In genomic region chr17:76331083-76331482, GRCh38 we compare ENCODE assay signal across 17 cellular contexts. TPM values are rescaled to one million over a fixed set of nuclear protein-coding genes. Genes with fewer than 3 reads are reported as not detected.
DNase-seq lines count a peak whose midpoint lies in the region; ATAC-seq and TF ChIP-seq lines count a peak whose summit lies in the region.
"Had no signal": no experiment of that assay in that cellular context is flagged by ENCODE, and none has a peak within 500 bp of the region (broad histone marks: within the 10 kb centered on the region; RNA-seq: fewer than 3 reads in every experiment).

No MANE protein-coding gene starts in this region.

- H3K27ac Mint-ChIP-seq in CD14-positive monocyte = no peak overlapping the region
- H3K27ac Mint-ChIP-seq: HFFc6 had no signal

- peaks cover 0 to 4% (median 0%) of the 10 kb centered on the region in 3 donors for H3K27me3 Mint-ChIP-seq in CD14-positive monocyte (ENCODE audit: low read depth in 3 of 3)
- H3K27me3 Mint-ChIP-seq: CD4-positive, alpha-beta memory T cell had no signal

- H3K4me3 Mint-ChIP-seq in CD14-positive monocyte = no peak overlapping the region
- H3K4me3 Mint-ChIP-seq: CD4-positive, alpha-beta memory T cell; HFFc6 had no signal

- H3K36me3 ChIP-seq in PC-9 (ENCODE audit: low read depth) (no peaks in the 10 kb centered on the region), MM.1S (replicated peaks; ENCODE audit: insufficient read depth, low read length) (peaks cover 3% of the 10 kb centered on the region), BE2C (peaks cover 18% of the 10 kb centered on the region)

- H3K27ac ChIP-seq in PC-9 = no peak overlapping the region
- H3K27ac ChIP-seq in MM.1S (ENCODE audit: low read length) = no peak overlapping the region
- H3K27ac ChIP-seq: HL-60 had no signal

- TF ChIP-seq CTCF in PC-9 (conservative IDR thresholded peaks at IDR 0.05) = no peak
- no peak for TF ChIP-seq CTCF in MM.1S (IDR thresholded peaks at IDR 0.05; ENCODE audit: low read length)
- no peak for TF ChIP-seq CTCF in BE2C (IDR thresholded peaks at IDR 0.05; ENCODE audit: low read depth, low read length)
- no peak for TF ChIP-seq CTCF in CD14-positive monocyte (IDR thresholded peaks at IDR 0.05)

- H3K4me1 ChIP-seq in PC-9 (replicated peaks; ENCODE audit: insufficient read depth) = peaks cover 21% of the 10 kb centered on the region
- no peaks in the 10 kb centered on the region for H3K4me1 ChIP-seq in MM.1S (ENCODE audit: low read length)
- peaks cover 6% of the 10 kb centered on the region for H3K4me1 ChIP-seq in BE2C

- H3F3A ChIP-seq in PC-9 (ENCODE audit: insufficient read depth, low read depth) = peaks cover 10% of the 10 kb centered on the region
- no peaks in the 10 kb centered on the region for H3F3A ChIP-seq in MM.1S (ENCODE audit: insufficient read depth, low read length)

- ATAC-seq in left colon (peak; percentile 94), GM21529 (IDR thresholded peaks at IDR 0.05; ENCODE audit: unreplicated experiment) (no peak)
- ATAC-seq: K562 had no signal

- peak; percentile 18 for DNase-seq in SIG-M5 treated with dmso at 0.1 percent for 504 hours (lab: John Stamatoyannopoulos, UW; ENCODE audit: unreplicated experiment)
- DNase-seq in SIG-M5 (lab: John Stamatoyannopoulos, UW) = no peak
- DNase-seq in PC-9 = peak in 1 of 2 experiments; percentile 57
- DNase-seq in left colon = no peak
- DNase-seq in MM.1S = no peak
- DNase-seq in BE2C = no peak
- DNase-seq in CD14-positive monocyte (ENCODE audit: low spot score) = no peak
- DNase-seq: 8988T; C1 segment of cervical spinal cord; CD4-positive, alpha-beta memory T cell; DMS153; GF-D8; HCEC 1CT; HFFc6 had no signal

- BruUV-seq in PC-9 (replicated peaks; lab: Mats Ljungman, UMichigan) = no TSS peak

- intact Hi-C loops in PC-9 (cut with micrococcal nuclease; ENCODE audit: unreplicated experiment) (no loop called here), left colon (cut with DNase I, micrococcal nuclease) (no loop called here), CD14-positive monocyte (cut with micrococcal nuclease) (no loop called here)

- H3K9ac ChIP-seq in MM.1S (ENCODE audit: low read length) = no peak overlapping the region

- POLR2A ChIA-PET in PC-9 (lab: Charles Lee; ENCODE audit: unreplicated experiment) = no interaction called here

- H4K20me1 ChIP-seq in PC-9 (ENCODE audit: insufficient read depth) (peaks cover 3% of the 10 kb centered on the region; the same call in 1 of the 2 replicates), MM.1S (ENCODE audit: insufficient read depth, low read length) (no peaks in the 10 kb centered on the region)

- H3K4me3 ChIP-seq in PC-9 (no peak overlapping the region), MM.1S (ENCODE audit: low read length) (no peak overlapping the region), BE2C (ENCODE audit: low read depth, low read length) (no peak overlapping the region)
- H3K4me3 ChIP-seq: K562 had no signal

- H3K4me1 Mint-ChIP-seq in CD14-positive monocyte = peaks cover 17% of the 10 kb centered on the region

- peaks cover 39 to 49% of the 10 kb centered on the region in 2 donors for H3K36me3 Mint-ChIP-seq in CD14-positive monocyte

- H3K4me2 ChIP-seq in PC-9 (peak overlapping the region; percentile 60), MM.1S (ENCODE audit: low read depth, low read length) (no peak overlapping the region)

- H2AFZ ChIP-seq in PC-9 = no peak overlapping the region
- no peak overlapping the region for H2AFZ ChIP-seq in MM.1S (ENCODE audit: low read length)

- H3K9me2 ChIP-seq in PC-9 (ENCODE audit: insufficient read depth) = no peaks in the 10 kb centered on the region
- H3K9me2 ChIP-seq in MM.1S (replicated peaks; ENCODE audit: insufficient read depth, low read length) = no peaks in the 10 kb centered on the region

- H3K9me3 ChIP-seq in PC-9 (ENCODE audit: insufficient read depth, low read depth) = no peaks in the 10 kb centered on the region
- H3K9me3 ChIP-seq in MM.1S (replicated peaks; ENCODE audit: insufficient read depth, low read length) = no peaks in the 10 kb centered on the region
- H3K9me3 ChIP-seq in BE2C = no peaks in the 10 kb centered on the region

- H3K79me2 ChIP-seq in PC-9 (ENCODE audit: low read depth) = no peaks in the 10 kb centered on the region
- H3K79me2 ChIP-seq in MM.1S (ENCODE audit: low read length) = peaks cover 5% of the 10 kb centered on the region; the same call in 1 of the 2 replicates

- CTCF ChIA-PET in PC-9 (lab: Charles Lee) = no interaction called here

- H3K9me3 Mint-ChIP-seq in CD14-positive monocyte = peaks cover 0 to 2% (median 0%) of the 10 kb centered on the region in 7 donors
- H3K9me3 Mint-ChIP-seq: CD4-positive, alpha-beta memory T cell; HFFc6 had no signal

- H3K27me3 ChIP-seq in PC-9 (ENCODE audit: insufficient read depth, low read depth) (no peaks in the 10 kb centered on the region), MM.1S (replicated peaks; ENCODE audit: insufficient read depth, low read length) (no peaks in the 10 kb centered on the region), BE2C (no peaks in the 10 kb centered on the region)

RNA-seq across cellular contexts. Expression of gene PRPSAP1, which starts 22.6 kb away (rescaled TPM):
- total RNA-seq in PC-9 (2021) (63.3 and 73.0 TPM in 2 replicates), left colon (10 to 100 TPM; 61.7 to 70.3 TPM)
- polyA plus RNA-seq in BE2C (2012; ENCODE audit: insufficient read depth, insufficient read length, low read depth) = 67.5 TPM
- 10 to 100 TPM; 45.8 to 51.2 TPM for polyA plus RNA-seq in CD14-positive monocyte

RNA-seq across cellular contexts. Expression of gene QRICH2, which starts 23.0 kb away (rescaled TPM):
- 2.7 and 3.3 TPM in 2 replicates for total RNA-seq in PC-9 (2021)
- 1 to 10 TPM; 1.9 to 2.3 TPM for total RNA-seq in left colon
- 4.7 TPM for polyA plus RNA-seq in BE2C (2012; ENCODE audit: insufficient read depth, insufficient read length, low read depth)
- polyA plus RNA-seq in CD14-positive monocyte = under 1 TPM in 1 of 2 donors, not detected in 1; 0.04 TPM

RNA-seq across cellular contexts. Expression of gene SPHK1, which starts 53.3 kb away (rescaled TPM):
- total RNA-seq in PC-9 (2021) (5.5 and 9.3 TPM in 2 replicates), left colon (1 to 10 TPM; 2.9 to 4.2 TPM)
- 14.1 TPM for polyA plus RNA-seq in BE2C (2012; ENCODE audit: insufficient read depth, insufficient read length, low read depth)
- polyA plus RNA-seq in CD14-positive monocyte = 10 to 100 TPM; 12.9 to 19.1 TPM
